ENCODE assay signal across 18 cellular contexts in the genomic region with DNA sequence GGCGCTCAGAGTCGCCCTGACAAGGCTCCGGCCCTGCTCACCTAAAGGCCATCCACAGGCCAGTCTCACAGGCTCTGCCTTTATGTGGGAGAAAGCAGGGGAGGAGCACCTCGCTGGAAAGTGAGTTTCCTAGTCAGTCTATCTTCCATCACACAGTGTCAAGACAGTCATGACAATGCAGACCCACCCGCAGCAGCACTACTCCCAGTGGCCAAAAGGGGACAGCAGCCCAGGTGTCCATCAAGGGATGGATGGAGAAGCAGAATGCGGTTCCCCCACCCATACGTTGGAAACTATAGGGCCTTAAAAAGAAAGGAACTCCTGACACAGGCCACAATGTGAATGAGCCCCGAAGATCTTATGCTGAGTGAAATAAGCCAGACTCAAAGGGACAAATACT.
DNase-seq lines count a peak whose midpoint lies in the region; ATAC-seq, FAIRE-seq and TF ChIP-seq lines count a peak whose summit lies in the region.
"Had no signal": no experiment of that assay in that cellular context is flagged by ENCODE, and none has a peak within 500 bp of the region (broad histone marks: within the 10 kb centered on the region; RNA-seq: fewer than 3 reads in every experiment).

No MANE protein-coding gene starts in this region.

- H3K27me3 ChIP-seq in H1 (replicated peaks in 1 of 4; ENCODE audit: control insufficient read depth in 3 of 4, extremely low read depth in 1 of 4, insufficient read depth in 3 of 4, low read length in 3 of 4), result no peaks in the 10 kb centered on the region; a peak in 1 of 7 replicates

- no peak overlapping the region for H2BK20ac ChIP-seq in H1 (ENCODE audit: low read length)

- H2AK5ac ChIP-seq in H1 (ENCODE audit: low read depth, low read length), result no peak overlapping the region

- H3K4me1 ChIP-seq in H1 (replicated peaks in 1 of 4; ENCODE audit: control insufficient read depth in 3 of 4, insufficient read depth in 4 of 4, low read length in 3 of 4), result peaks cover 0 to 3% (median 0%) of the 10 kb centered on the region in 4 experiments; a peak in 1 of 7 replicates

- no peak overlapping the region for H2AFZ ChIP-seq in H1 (ENCODE audit: low read length)

- H2BK12ac ChIP-seq in H1 (ENCODE audit: low read depth, low read length), result no peak overlapping the region

- no peak overlapping the region for H3K18ac ChIP-seq in H1 (ENCODE audit: extremely low read depth, low read length)

- ATAC-seq in HG03025 (IDR thresholded peaks at IDR 0.05; ENCODE audit: low FRiP score, unreplicated experiment) (no peak), HG03139 (IDR thresholded peaks at IDR 0.05; ENCODE audit: unreplicated experiment) (no peak)
- ATAC-seq: T-cell had no signal

- no peak overlapping the region for H3K23ac ChIP-seq in H1 (ENCODE audit: insufficient read length)

- TF ChIP-seq EP300 in H1 (IDR thresholded peaks at IDR 0.05; ENCODE audit: borderline replicate concordance in 1 of 2, low read depth in 2 of 2, low read length in 2 of 2), result no peak

- no peak overlapping the region for H3K27ac ChIP-seq in H1 (ENCODE audit: low read depth, low read length)

- no peak overlapping the region for H2BK120ac ChIP-seq in H1 (replicated peaks; ENCODE audit: low read depth, low read length)

- H2BK5ac ChIP-seq in H1 (ENCODE audit: low read depth, low read length), result no peak overlapping the region

- TF ChIP-seq CTCF in GM12865 (IDR thresholded peaks at IDR 0.05; ENCODE audit: insufficient read depth, low read depth, low read length, missing control alignments) (peak; percentile 3), H1 (IDR thresholded peaks at IDR 0.05; ENCODE audit: control extremely low read depth in 1 of 3, insufficient read depth in 1 of 3, low read depth in 1 of 3, low read length in 3 of 3) (peak; percentile 27 to 62 (median 60); a peak in 3 of 4 replicates)

- no peak overlapping the region for H3K56ac ChIP-seq in H1 (replicated peaks; ENCODE audit: insufficient read length, low read depth, low read length)

- no peaks in the 10 kb centered on the region for H4K20me1 ChIP-seq in H1 (replicated peaks in 1 of 2; ENCODE audit: control insufficient read depth in 1 of 2, insufficient read depth in 2 of 2, low read length in 2 of 2)

- H4K5ac ChIP-seq in H1 (ENCODE audit: insufficient read length, low read depth, low read length), result no peak overlapping the region

- no peaks in the 10 kb centered on the region for H3K79me1 ChIP-seq in H1 (ENCODE audit: low read depth, low read length)

- H3K4ac ChIP-seq in H1 (replicated peaks; ENCODE audit: insufficient read length, low read depth, low read length), result no peak overlapping the region

- H3K9me3 ChIP-seq in H1 (ENCODE audit: insufficient read depth in 2 of 2, low read depth in 1 of 2, low read length in 1 of 2), result no peaks in the 10 kb centered on the region
- H3K9me3 ChIP-seq: SK-N-SH had no signal

- no peaks in the 10 kb centered on the region for H3K36me3 ChIP-seq in H1 (ENCODE audit: control insufficient read depth in 2 of 4, insufficient read depth in 4 of 4, low read length in 3 of 4)

- POLR2A ChIA-PET in H1 (lab: Charles Lee; ENCODE audit: partially characterized antibody), result no interaction called here

- no peaks in the 10 kb centered on the region for H3K23me2 ChIP-seq in H1 (ENCODE audit: low read depth, low read length)

- 92% methylated on average over 7 of the region's 8 CpGs; no CpG with 5 or more reads in 1 of the 2 experiments for WGBS in H1 (ENCODE audit: extremely low coverage in 1 of 2, insufficient coverage in 1 of 2, insufficient read length in 1 of 2, insufficient replicate concordance in 2 of 2, low coverage in 1 of 2, low lambda C conversion rate in 2 of 2, missing lambda C conversion rate in 1 of 2), 2 experiments

- no peak overlapping the region for H4K91ac ChIP-seq in H1 (replicated peaks; ENCODE audit: insufficient read length, low read length)

- no peak for FAIRE-seq in H1 (lab: Jason Lieb, UNC)
- FAIRE-seq: RCC 7860 had no signal

- H4K8ac ChIP-seq in H1 (ENCODE audit: extremely low read depth, insufficient read depth, low read length), result no peak overlapping the region

- H3K4me2 ChIP-seq in H1 (ENCODE audit: insufficient read depth in 1 of 2, low read depth in 2 of 2, low read length in 2 of 2), result no peak overlapping the region
- H3K4me2 ChIP-seq: SK-N-SH had no signal

- no peak overlapping the region for H3K14ac ChIP-seq in H1 (ENCODE audit: insufficient read length)

- CTCF ChIA-PET in H1 (lab: Charles Lee; ENCODE audit: partially characterized antibody), result interaction anchor here (0.8 to 2.3 kb wide), 3 partner anchors 22 to 88 kb away, joined by 3 to 5 read pairs (median 4); no protein-coding TSS in a partner anchor

- no peak overlapping the region for H3K9ac ChIP-seq in H1 (replicated peaks in 1 of 4; ENCODE audit: extremely low read depth in 1 of 4, low read depth in 3 of 4, low read length in 3 of 4)
- H3K9ac ChIP-seq: SK-N-SH had no signal

- no peak overlapping the region for H2BK15ac ChIP-seq in H1 (ENCODE audit: low read length)

- H3K4me3 ChIP-seq in GM12865 (ENCODE audit: low read depth, low read length), result no peak overlapping the region
- H3K4me3 ChIP-seq in H1 (ENCODE audit: extremely low read depth in 1 of 4, insufficient read depth in 2 of 4, low read depth in 3 of 4, low read length in 4 of 4), result no peak overlapping the region

- TF ChIP-seq RAD21 in H1 (IDR thresholded peaks at IDR 0.05 in 1 of 2, conservative IDR thresholded peaks at IDR 0.05 in 1 of 2; ENCODE audit: low read depth in 2 of 2, low read length in 2 of 2), result peak; percentile 19 to 42; a peak in 2 of 4 replicates

- H3K79me2 ChIP-seq in H1 (ENCODE audit: control insufficient read depth in 1 of 2, insufficient read depth in 2 of 2, low read length in 2 of 2), result no peaks in the 10 kb centered on the region

- TF ChIP-seq POLR2A in H1 (IDR thresholded peaks at IDR 0.05; ENCODE audit: control extremely low read depth in 1 of 2, low read depth in 2 of 2, low read length in 2 of 2), result no peak

- DNase-seq in GM12865 (ENCODE audit: low read depth) (no peak), HuH-7 (ENCODE audit: low spot score) (peak; percentile 37), H1 (ENCODE audit: low read depth in 1 of 2, low spot score in 2 of 2) (no peak), iPS-NIHi11 (ENCODE audit: low spot score) (no peak), AML-193 (lab: John Stamatoyannopoulos, UW) (no peak)
- DNase-seq: H7, KG1, NCI-H1436 treated with DMSO at 0.1 percent for 48 hours, NCI-H2029 treated with DMSO at 0.1 percent for 48 hours, NCI-H510A, NCI-H774, Right ventricle myocardium superior, SK-N-SH, T-cell, T1000 had no signal

TF ChIP-seq in H1, 55 proteins besides CTCF, POLR2A, EP300 and RAD21:
- TF ChIP-seq GABPA (IDR thresholded peaks at IDR 0.05; ENCODE audit: borderline replicate concordance, insufficient read depth, low read length), result no peak
- TF ChIP-seq SIX5 (IDR thresholded peaks at IDR 0.05; ENCODE audit: low read depth, low read length), result no peak
- TF ChIP-seq GTF2F1 (IDR thresholded peaks at IDR 0.05; ENCODE audit: borderline replicate concordance, low read depth, low read length), result no peak
- TF ChIP-seq POLR2AphosphoS5 (IDR thresholded peaks at IDR 0.05; ENCODE audit: low read depth, low read length), result no peak
- no peak for TF ChIP-seq FOSL1 (IDR thresholded peaks at IDR 0.05; ENCODE audit: insufficient read depth, low read depth, low read length)
- TF ChIP-seq SAP30 (IDR thresholded peaks at IDR 0.05; ENCODE audit: insufficient read depth, insufficient replicate concordance, low read length), result no peak
- no peak for TF ChIP-seq TCF12 (IDR thresholded peaks at IDR 0.05; ENCODE audit: low read depth, low read length)
- TF ChIP-seq CTBP2 (IDR thresholded peaks at IDR 0.05; ENCODE audit: borderline replicate concordance, insufficient read depth, insufficient read length, low read length), result no peak
- no peak for TF ChIP-seq HDAC6 (IDR thresholded peaks at IDR 0.05; ENCODE audit: low read depth, low read length)
- no peak for TF ChIP-seq CBX5 (IDR thresholded peaks at IDR 0.05; ENCODE audit: low read depth, low read length)
- no peak for TF ChIP-seq TBP (IDR thresholded peaks at IDR 0.05; ENCODE audit: low read depth, low read length)
- no peak for TF ChIP-seq KDM5A (IDR thresholded peaks at IDR 0.05; ENCODE audit: low read length)
- TF ChIP-seq JUN (IDR thresholded peaks at IDR 0.05; ENCODE audit: low read depth, low read length), result no peak
- TF ChIP-seq SUZ12 (IDR thresholded peaks at IDR 0.05; ENCODE audit: low read length), result no peak
- TF ChIP-seq CEBPB (IDR thresholded peaks at IDR 0.05; ENCODE audit: low read depth, low read length), result no peak
